1 cellular context compared by ENCODE assay signal in the genomic region with DNA sequence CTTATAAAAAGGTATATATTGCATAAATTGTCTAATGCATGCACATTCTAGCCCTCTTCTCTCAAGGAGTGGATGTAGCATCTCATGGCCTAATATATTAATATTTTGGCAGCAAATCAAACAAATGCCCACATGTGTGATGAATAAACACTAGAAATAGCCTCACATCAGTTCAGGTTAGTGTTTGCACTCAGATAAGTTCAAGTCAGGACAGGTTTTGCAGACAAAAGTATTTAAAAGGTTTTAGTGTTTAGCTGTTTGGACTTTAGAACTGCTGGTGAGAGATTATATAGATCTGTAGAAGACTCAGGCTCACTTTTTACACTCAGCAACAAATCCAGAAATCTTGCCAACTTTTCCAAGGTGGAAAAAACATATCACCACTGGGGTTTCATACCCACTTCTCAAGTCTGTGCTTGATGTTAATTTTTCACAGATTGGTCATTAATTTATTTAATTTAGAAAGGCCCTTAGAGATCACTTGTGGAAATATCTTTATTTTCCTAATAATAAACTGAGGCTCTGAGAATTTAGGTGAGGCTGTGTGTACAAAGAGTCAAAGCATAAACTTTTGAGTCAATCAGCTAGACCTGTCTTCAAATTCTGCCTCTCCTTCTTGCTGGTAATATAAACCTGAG.
TF ChIP-seq lines count a peak whose summit lies in the region.

No MANE protein-coding gene starts in this region.

TF ChIP-seq in HepG2, 621 proteins besides CTCF, POLR2A, EP300 and RAD21 (continued from another document and continues in another):
- TF ChIP-seq USF2 (IDR thresholded peaks at IDR 0.05; ENCODE audit: low read depth, low read length) (no peak), USF2 (CRISPR knock-in tag; IDR thresholded peaks at IDR 0.05; ENCODE audit: borderline replicate concordance) (no peak), KMT2A (CRISPR knock-in tag; IDR thresholded peaks at IDR 0.05) (no peak), ARNTL (CRISPR knock-in tag; IDR thresholded peaks at IDR 0.05) (no peak), NFIC (IDR thresholded peaks at IDR 0.05; ENCODE audit: low read length) (peak; percentile 93), KLF12 (CRISPR knock-in tag; IDR thresholded peaks at IDR 0.05; ENCODE audit: borderline replicate concordance) (no peak), ZNF678 (CRISPR knock-in tag; IDR thresholded peaks at IDR 0.05) (no peak), ZNF362 (CRISPR knock-in tag; IDR thresholded peaks at IDR 0.05; ENCODE audit: borderline replicate concordance) (no peak), FOXK1 (CRISPR knock-in tag; IDR thresholded peaks at IDR 0.05; ENCODE audit: borderline replicate concordance, low read depth) (no peak), HDAC2 (CRISPR knock-in tag; IDR thresholded peaks at IDR 0.05) (peak; percentile 59), SMAD3 (CRISPR knock-in tag; IDR thresholded peaks at IDR 0.05) (0 out of 2 replicates have a peak, but pooled peaks have one; percentile 44), TRIM24 (CRISPR knock-in tag; IDR thresholded peaks at IDR 0.05) (no peak), SALL2 (CRISPR knock-in tag; IDR thresholded peaks at IDR 0.05) (no peak), SALL1 (CRISPR knock-in tag; IDR thresholded peaks at IDR 0.05) (peak; percentile 76; the same call in 1 of the 2 replicates), FOXP4 (CRISPR knock-in tag; IDR thresholded peaks at IDR 0.05) (peak; percentile 55; the same call in 1 of the 2 replicates), ZNF230 (CRISPR knock-in tag; IDR thresholded peaks at IDR 0.05) (no peak), DPF2 (CRISPR knock-in tag; IDR thresholded peaks at IDR 0.05; ENCODE audit: borderline replicate concordance, low read depth) (0 out of 2 replicates have a peak, but pooled peaks have one; percentile 18), ARID2 (CRISPR knock-in tag; IDR thresholded peaks at IDR 0.05; ENCODE audit: borderline replicate concordance) (no peak), ZSCAN20 (CRISPR knock-in tag; IDR thresholded peaks at IDR 0.05; ENCODE audit: borderline replicate concordance) (no peak), ZNF292 (CRISPR knock-in tag; IDR thresholded peaks at IDR 0.05; ENCODE audit: borderline replicate concordance, low read depth) (peak; percentile 71; the same call in 1 of the 2 replicates), ZC3H13 (CRISPR knock-in tag; IDR thresholded peaks at IDR 0.05) (no peak), LCORL (IDR thresholded peaks at IDR 0.05) (no peak), LCORL (CRISPR knock-in tag; IDR thresholded peaks at IDR 0.05) (0 out of 2 replicates have a peak, but pooled peaks have one; percentile 43), ZNF790 (CRISPR knock-in tag; IDR thresholded peaks at IDR 0.05; ENCODE audit: borderline replicate concordance) (no peak), MED13 (CRISPR knock-in tag; IDR thresholded peaks at IDR 0.05) (no peak), ZBTB42 (CRISPR knock-in tag; IDR thresholded peaks at IDR 0.05) (no peak), RARA (CRISPR knock-in tag; IDR thresholded peaks at IDR 0.05) (peak; percentile 36; the same call in 1 of the 2 replicates), HOXA9 (CRISPR knock-in tag; IDR thresholded peaks at IDR 0.05; ENCODE audit: borderline replicate concordance) (no peak), NFYB (CRISPR knock-in tag; IDR thresholded peaks at IDR 0.05) (no peak), HNRNPL (IDR thresholded peaks at IDR 0.05; ENCODE audit: low read depth, low read length) (no peak), ZSCAN12 (CRISPR knock-in tag; IDR thresholded peaks at IDR 0.05) (no peak), ZNF703 (CRISPR knock-in tag; IDR thresholded peaks at IDR 0.05; ENCODE audit: borderline replicate concordance) (no peak), ZNF792 (CRISPR knock-in tag; IDR thresholded peaks at IDR 0.05) (peak; percentile 39; the same call in 1 of the 2 replicates), CHD4 (IDR thresholded peaks at IDR 0.05; ENCODE audit: borderline replicate concordance, low read length) (peak; percentile 44; the same call in 1 of the 2 replicates), ZBTB7B (CRISPR knock-in tag; IDR thresholded peaks at IDR 0.05) (0 out of 2 replicates have a peak, but pooled peaks have one; percentile 36), NCOR1 (IDR thresholded peaks at IDR 0.05; ENCODE audit: borderline replicate concordance, low read length) (peak; percentile 85; the same call in 1 of the 2 replicates), ZNF337 (CRISPR knock-in tag; IDR thresholded peaks at IDR 0.05; ENCODE audit: borderline replicate concordance, low read depth) (0 out of 2 replicates have a peak, but pooled peaks have one; percentile 46), SKI (IDR thresholded peaks at IDR 0.05; ENCODE audit: partially characterized antibody) (peak; percentile 48)
- TF ChIP-seq, protein P1, sequence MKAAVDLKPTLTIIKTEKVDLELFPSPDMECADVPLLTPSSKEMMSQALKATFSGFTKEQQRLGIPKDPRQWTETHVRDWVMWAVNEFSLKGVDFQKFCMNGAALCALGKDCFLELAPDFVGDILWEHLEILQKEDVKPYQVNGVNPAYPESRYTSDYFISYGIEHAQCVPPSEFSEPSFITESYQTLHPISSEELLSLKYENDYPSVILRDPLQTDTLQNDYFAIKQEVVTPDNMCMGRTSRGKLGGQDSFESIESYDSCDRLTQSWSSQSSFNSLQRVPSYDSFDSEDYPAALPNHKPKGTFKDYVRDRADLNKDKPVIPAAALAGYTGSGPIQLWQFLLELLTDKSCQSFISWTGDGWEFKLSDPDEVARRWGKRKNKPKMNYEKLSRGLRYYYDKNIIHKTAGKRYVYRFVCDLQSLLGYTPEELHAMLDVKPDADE (CRISPR knock-in tag; IDR thresholded peaks at IDR 0.05): no peak
- TF ChIP-seq, protein P2, sequence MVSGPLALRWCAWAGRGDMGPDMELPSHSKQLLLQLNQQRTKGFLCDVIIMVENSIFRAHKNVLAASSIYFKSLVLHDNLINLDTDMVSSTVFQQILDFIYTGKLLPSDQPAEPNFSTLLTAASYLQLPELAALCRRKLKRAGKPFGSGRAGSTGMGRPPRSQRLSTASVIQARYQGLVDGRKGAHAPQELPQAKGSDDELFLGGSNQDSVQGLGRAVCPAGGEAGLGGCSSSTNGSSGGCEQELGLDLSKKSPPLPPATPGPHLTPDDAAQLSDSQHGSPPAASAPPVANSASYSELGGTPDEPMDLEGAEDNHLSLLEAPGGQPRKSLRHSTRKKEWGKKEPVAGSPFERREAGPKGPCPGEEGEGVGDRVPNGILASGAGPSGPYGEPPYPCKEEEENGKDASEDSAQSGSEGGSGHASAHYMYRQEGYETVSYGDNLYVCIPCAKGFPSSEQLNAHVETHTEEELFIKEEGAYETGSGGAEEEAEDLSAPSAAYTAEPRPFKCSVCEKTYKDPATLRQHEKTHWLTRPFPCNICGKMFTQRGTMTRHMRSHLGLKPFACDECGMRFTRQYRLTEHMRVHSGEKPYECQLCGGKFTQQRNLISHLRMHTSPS (CRISPR knock-in tag; IDR thresholded peaks at IDR 0.05; ENCODE audit: low read depth): no peak
- TF ChIP-seq, protein P3, sequence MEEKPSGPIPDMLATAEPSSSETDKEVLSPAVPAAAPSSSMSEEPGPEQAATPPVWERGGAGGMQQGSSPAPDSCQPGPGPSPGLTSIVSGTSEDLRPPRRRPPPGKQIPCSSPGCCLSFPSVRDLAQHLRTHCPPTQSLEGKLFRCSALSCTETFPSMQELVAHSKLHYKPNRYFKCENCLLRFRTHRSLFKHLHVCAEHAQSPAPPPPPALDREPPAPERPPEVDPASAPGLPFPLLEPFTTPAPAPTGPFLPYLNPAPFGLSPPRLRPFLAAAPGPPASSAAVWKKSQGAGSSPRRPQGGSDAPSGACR (CRISPR knock-in tag; IDR thresholded peaks at IDR 0.05): 0 out of 2 replicates have a peak, but pooled peaks have one; percentile 41
- TF ChIP-seq, protein P4, sequence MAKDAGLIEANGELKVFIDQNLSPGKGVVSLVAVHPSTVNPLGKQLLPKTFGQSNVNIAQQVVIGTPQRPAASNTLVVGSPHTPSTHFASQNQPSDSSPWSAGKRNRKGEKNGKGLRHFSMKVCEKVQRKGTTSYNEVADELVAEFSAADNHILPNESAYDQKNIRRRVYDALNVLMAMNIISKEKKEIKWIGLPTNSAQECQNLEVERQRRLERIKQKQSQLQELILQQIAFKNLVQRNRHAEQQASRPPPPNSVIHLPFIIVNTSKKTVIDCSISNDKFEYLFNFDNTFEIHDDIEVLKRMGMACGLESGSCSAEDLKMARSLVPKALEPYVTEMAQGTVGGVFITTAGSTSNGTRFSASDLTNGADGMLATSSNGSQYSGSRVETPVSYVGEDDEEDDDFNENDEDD (CRISPR knock-in tag; IDR thresholded peaks at IDR 0.05; ENCODE audit: borderline replicate concordance): no peak
- TF ChIP-seq, protein P5, sequence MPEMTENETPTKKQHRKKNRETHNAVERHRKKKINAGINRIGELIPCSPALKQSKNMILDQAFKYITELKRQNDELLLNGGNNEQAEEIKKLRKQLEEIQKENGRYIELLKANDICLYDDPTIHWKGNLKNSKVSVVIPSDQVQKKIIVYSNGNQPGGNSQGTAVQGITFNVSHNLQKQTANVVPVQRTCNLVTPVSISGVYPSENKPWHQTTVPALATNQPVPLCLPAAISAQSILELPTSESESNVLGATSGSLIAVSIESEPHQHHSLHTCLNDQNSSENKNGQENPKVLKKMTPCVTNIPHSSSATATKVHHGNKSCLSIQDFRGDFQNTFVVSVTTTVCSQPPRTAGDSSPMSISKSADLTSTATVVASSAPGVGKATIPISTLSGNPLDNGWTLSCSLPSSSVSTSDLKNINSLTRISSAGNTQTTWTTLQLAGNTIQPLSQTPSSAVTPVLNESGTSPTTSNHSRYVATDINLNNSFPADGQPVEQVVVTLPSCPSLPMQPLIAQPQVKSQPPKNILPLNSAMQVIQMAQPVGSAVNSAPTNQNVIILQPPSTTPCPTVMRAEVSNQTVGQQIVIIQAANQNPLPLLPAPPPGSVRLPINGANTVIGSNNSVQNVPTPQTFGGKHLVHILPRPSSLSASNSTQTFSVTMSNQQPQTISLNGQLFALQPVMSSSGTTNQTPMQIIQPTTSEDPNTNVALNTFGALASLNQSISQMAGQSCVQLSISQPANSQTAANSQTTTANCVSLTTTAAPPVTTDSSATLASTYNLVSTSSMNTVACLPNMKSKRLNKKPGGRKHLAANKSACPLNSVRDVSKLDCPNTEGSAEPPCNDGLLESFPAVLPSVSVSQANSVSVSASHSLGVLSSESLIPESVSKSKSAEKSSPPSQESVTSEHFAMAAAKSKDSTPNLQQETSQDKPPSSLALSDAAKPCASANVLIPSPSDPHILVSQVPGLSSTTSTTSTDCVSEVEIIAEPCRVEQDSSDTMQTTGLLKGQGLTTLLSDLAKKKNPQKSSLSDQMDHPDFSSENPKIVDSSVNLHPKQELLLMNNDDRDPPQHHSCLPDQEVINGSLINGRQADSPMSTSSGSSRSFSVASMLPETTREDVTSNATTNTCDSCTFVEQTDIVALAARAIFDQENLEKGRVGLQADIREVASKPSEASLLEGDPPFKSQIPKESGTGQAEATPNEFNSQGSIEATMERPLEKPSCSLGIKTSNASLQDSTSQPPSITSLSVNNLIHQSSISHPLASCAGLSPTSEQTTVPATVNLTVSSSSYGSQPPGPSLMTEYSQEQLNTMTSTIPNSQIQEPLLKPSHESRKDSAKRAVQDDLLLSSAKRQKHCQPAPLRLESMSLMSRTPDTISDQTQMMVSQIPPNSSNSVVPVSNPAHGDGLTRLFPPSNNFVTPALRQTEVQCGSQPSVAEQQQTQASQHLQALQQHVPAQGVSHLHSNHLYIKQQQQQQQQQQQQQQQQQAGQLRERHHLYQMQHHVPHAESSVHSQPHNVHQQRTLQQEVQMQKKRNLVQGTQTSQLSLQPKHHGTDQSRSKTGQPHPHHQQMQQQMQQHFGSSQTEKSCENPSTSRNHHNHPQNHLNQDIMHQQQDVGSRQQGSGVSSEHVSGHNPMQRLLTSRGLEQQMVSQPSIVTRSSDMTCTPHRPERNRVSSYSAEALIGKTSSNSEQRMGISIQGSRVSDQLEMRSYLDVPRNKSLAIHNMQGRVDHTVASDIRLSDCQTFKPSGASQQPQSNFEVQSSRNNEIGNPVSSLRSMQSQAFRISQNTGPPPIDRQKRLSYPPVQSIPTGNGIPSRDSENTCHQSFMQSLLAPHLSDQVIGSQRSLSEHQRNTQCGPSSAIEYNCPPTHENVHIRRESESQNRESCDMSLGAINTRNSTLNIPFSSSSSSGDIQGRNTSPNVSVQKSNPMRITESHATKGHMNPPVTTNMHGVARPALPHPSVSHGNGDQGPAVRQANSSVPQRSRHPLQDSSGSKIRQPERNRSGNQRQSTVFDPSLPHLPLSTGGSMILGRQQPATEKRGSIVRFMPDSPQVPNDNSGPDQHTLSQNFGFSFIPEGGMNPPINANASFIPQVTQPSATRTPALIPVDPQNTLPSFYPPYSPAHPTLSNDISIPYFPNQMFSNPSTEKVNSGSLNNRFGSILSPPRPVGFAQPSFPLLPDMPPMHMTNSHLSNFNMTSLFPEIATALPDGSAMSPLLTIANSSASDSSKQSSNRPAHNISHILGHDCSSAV (CRISPR knock-in tag; IDR thresholded peaks at IDR 0.05; ENCODE audit: borderline replicate concordance): no peak
